Comparison of ENCODE assay signal across 11 cellular contexts in the genomic region with DNA sequence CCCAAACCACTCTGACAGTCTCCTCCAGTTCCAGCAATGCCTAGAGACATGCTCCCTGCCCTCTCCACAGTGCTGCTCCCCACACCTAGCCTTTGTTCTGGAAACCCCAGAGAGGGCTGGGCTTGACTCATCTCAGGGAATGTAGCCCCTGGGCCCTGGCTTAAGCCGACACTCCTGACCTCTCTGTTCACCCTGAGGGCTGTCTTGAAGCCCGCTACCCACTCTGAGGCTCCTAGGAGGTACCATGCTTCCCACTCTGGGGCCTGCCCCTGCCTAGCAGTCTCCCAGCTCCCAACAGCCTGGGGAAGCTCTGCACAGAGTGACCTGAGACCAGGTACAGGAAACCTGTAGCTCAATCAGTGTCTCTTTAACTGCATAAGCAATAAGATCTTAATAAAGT. TPM values are rescaled to one million over a fixed set of nuclear protein-coding genes. Genes with fewer than 3 reads are reported as not detected.
DNase-seq lines count a peak whose midpoint lies in the region; ATAC-seq and TF ChIP-seq lines count a peak whose summit lies in the region.
"Had no signal": no experiment of that assay in that cellular context is flagged by ENCODE, and none has a peak within 500 bp of the region (broad histone marks: within the 10 kb centered on the region; RNA-seq: fewer than 3 reads in every experiment).

No MANE protein-coding gene starts in this region.

- H3K27ac Mint-ChIP-seq in CD4-positive, alpha-beta memory T cell, result peak overlapping the region; percentile 97 to 99 (median 98)

- CTCF ChIA-PET in CD4-positive, alpha-beta memory T cell (lab: Charles Lee; ENCODE audit: partially characterized antibody), result interaction anchor here (0.7 to 1.2 kb wide), 3 partner anchors 11 to 70 kb away, joined by 3 to 4 read pairs (median 3); partner anchors contain the start of gene SRA1
- CTCF ChIA-PET in Panc1 (lab: Charles Lee), result no interaction called here

- peaks cover 15% of the 10 kb centered on the region for H3K36me3 ChIP-seq in CD4-positive, alpha-beta memory T cell (ENCODE audit: insufficient read depth, low read length)
- peaks cover 9% of the 10 kb centered on the region for H3K36me3 ChIP-seq in Panc1 (ENCODE audit: control insufficient read depth, insufficient read depth, low read length)
- peaks cover 16 to 20% of the 10 kb centered on the region in 2 donors for H3K36me3 ChIP-seq in esophagus (ENCODE audit: control insufficient read depth in 2 of 2, insufficient read depth in 2 of 2, low read length in 1 of 2)
- H3K36me3 ChIP-seq in gastrocnemius medialis, result peaks cover 0 to 13% of the 10 kb centered on the region in 2 donors
- H3K36me3 ChIP-seq: ovary had no signal

- peaks cover 27 to 64% (median 49%) of the 10 kb centered on the region in 4 donors for H3K4me1 Mint-ChIP-seq in CD4-positive, alpha-beta memory T cell

- in situ Hi-C loops in Panc1 (cut with HindIII; ENCODE audit: low pct_unique_long_range_greater_than_20kb, low sequenced_read_pairs), result no loop called here
- in situ Hi-C loops in gastrocnemius medialis (cut with MboI; ENCODE audit: low sequenced_read_pairs in 4 of 4), result loop anchor here in 2 of 4 donors (5.0 to 25.0 kb wide), 2 partner anchors 74 to 331 kb away; no protein-coding TSS in a partner anchor

- no peaks in the 10 kb centered on the region for H3K9me3 Mint-ChIP-seq in CD4-positive, alpha-beta memory T cell

- H3K36me3 Mint-ChIP-seq in CD4-positive, alpha-beta memory T cell, result peaks cover 25 to 52% of the 10 kb centered on the region in 2 donors

- POLR2A ChIA-PET in CD4-positive, alpha-beta memory T cell (lab: Charles Lee; ENCODE audit: partially characterized antibody), result interaction anchor here (1.1 to 1.9 kb wide), 6 partner anchors 11 to 166 kb away, joined by 3 to 7 read pairs (median 5); partner anchors contain the start of genes EIF4EBP3, IK and SRA1
- POLR2A ChIA-PET in Panc1 (lab: Charles Lee), result no interaction called here

- intact Hi-C loops in CD4-positive, alpha-beta memory T cell (cut with micrococcal nuclease), result loop anchor here (10.0 kb wide), 1 partner anchor 1066 kb away; the partner anchor contains the start of genes HDAC3 and RELL2
- intact Hi-C loops in Panc1 (cut with micrococcal nuclease; ENCODE audit: unreplicated experiment), result no loop called here
- intact Hi-C loops in gastrocnemius medialis (cut with DNase I; ENCODE audit: low total_unique reads), result no loop called here

- no peak for DNase-seq in CD4-positive, alpha-beta memory T cell
- DNase-seq in Panc1 (ENCODE audit: low read depth, low spot score) (no peak), gastrocnemius medialis (no peak), NCI-H1436 treated with DMSO at 0.1 percent for 48 hours (lab: John Stamatoyannopoulos, UW) (no peak), superior temporal gyrus (ENCODE audit: extremely low spot score) (no peak), GF-D8 (lab: John Stamatoyannopoulos, UW) (no peak)
- DNase-seq in stimulated activated naive CD4-positive, alpha-beta T cell (lab: John Stamatoyannopoulos, UW), result no peak
- DNase-seq: DMS79, NCI-H524, ovary had no signal

- BruUV-seq in Panc1 (replicated peaks; lab: Mats Ljungman, UMichigan), result TSS peak; percentile 40

- TF ChIP-seq POLR2A in gastrocnemius medialis (IDR thresholded peaks at IDR 0.05), result no peak

- peak overlapping the region; percentile 77 for H3K27ac ChIP-seq in CD4-positive, alpha-beta memory T cell (ENCODE audit: low read depth, low read length)
- H3K27ac ChIP-seq in Panc1 (ENCODE audit: low read length) (no peak overlapping the region), esophagus (ENCODE audit: low read depth in 2 of 2, low read length in 1 of 2) (peak overlapping the region; percentile 41 to 54), gastrocnemius medialis (peak overlapping the region; percentile 97 to 99 (median 98))
- H3K27ac ChIP-seq: ovary had no signal

- TF ChIP-seq CTCF in Panc1 (IDR thresholded peaks at IDR 0.05), result no peak
- no peak for TF ChIP-seq CTCF in gastrocnemius medialis (IDR thresholded peaks at IDR 0.05 in 4 of 5, conservative IDR thresholded peaks at IDR 0.05 in 1 of 5)

- H3K4me3 ChIP-seq in CD4-positive, alpha-beta memory T cell (ENCODE audit: low read length in 2 of 2), result peak overlapping the region in 1 of 2 donors; percentile 23
- no peak overlapping the region for H3K4me3 ChIP-seq in Panc1 (ENCODE audit: low read depth in 2 of 2, low read length in 2 of 2)
- no peak overlapping the region for H3K4me3 ChIP-seq in esophagus (ENCODE audit: low read depth in 1 of 2, low read length in 2 of 2)
- H3K4me3 ChIP-seq in gastrocnemius medialis, result peak overlapping the region in 3 of 4 donors; percentile 0 to 35 (median 15)
- H3K4me3 ChIP-seq: ovary had no signal

- no peaks in the 10 kb centered on the region for H3K9me3 ChIP-seq in CD4-positive, alpha-beta memory T cell (ENCODE audit: control insufficient read depth in 1 of 2, low read length in 2 of 2)
- H3K9me3 ChIP-seq in Panc1 (ENCODE audit: control insufficient read depth, insufficient read depth, low read depth, low read length) (no peaks in the 10 kb centered on the region), esophagus (ENCODE audit: control insufficient read depth in 2 of 2, insufficient read depth in 1 of 2, low read depth in 1 of 2, low read length in 1 of 2) (no peaks in the 10 kb centered on the region), gastrocnemius medialis (no peaks in the 10 kb centered on the region)
- H3K9me3 ChIP-seq: ovary had no signal

- peak overlapping the region in 7 of 8 donors; percentile 76 to 91 (median 81) for H3K4me3 Mint-ChIP-seq in CD4-positive, alpha-beta memory T cell

- H3K4me1 ChIP-seq in CD4-positive, alpha-beta memory T cell (ENCODE audit: insufficient read depth, low read length), result peaks cover 42% of the 10 kb centered on the region
- peaks cover 16% of the 10 kb centered on the region for H3K4me1 ChIP-seq in Panc1 (ENCODE audit: control insufficient read depth, insufficient read depth, low read length)
- H3K4me1 ChIP-seq in esophagus (ENCODE audit: control insufficient read depth in 2 of 2, insufficient read depth in 2 of 2, low read length in 1 of 2), result peaks cover 4 to 14% of the 10 kb centered on the region in 2 donors
- H3K4me1 ChIP-seq in gastrocnemius medialis, result peaks cover 67 to 73% of the 10 kb centered on the region in 2 donors

- no peaks in the 10 kb centered on the region for H3K27me3 Mint-ChIP-seq in CD4-positive, alpha-beta memory T cell

- WGBS in esophagus, 2 donors, result 86 to 93% methylated on average over 2 of the region's 2 CpGs

- H3K27me3 ChIP-seq in CD4-positive, alpha-beta memory T cell (ENCODE audit: insufficient read depth, low read length), result no peaks in the 10 kb centered on the region
- H3K27me3 ChIP-seq in Panc1 (ENCODE audit: control insufficient read depth, insufficient read depth, low read length) (no peaks in the 10 kb centered on the region), esophagus (ENCODE audit: control insufficient read depth in 1 of 2, insufficient read depth in 2 of 2, low read length in 2 of 2) (no peaks in the 10 kb centered on the region), gastrocnemius medialis (no peaks in the 10 kb centered on the region)
- H3K27me3 ChIP-seq: ovary had no signal

- ATAC-seq in Panc1 (no peak), gastrocnemius medialis (no peak)

RNA-seq across cellular contexts. Expression of gene SLC35A4, which starts 4.0 kb away (rescaled TPM):
- total RNA-seq in CD4-positive, alpha-beta memory T cell, result 10 to 100 TPM; 49.0 to 59.4 TPM
- 100 to 1,000 TPM; 105 to 115 TPM for polyA plus RNA-seq in CD4-positive, alpha-beta memory T cell
- total RNA-seq in Panc1 (2021; ENCODE audit: unreplicated experiment) (96.7 TPM), gastrocnemius medialis (100 to 1,000 TPM in 2 of 4 donors, 10 to 100 TPM in 2; 71.7 to 152 (median 114) TPM)
- polyA plus RNA-seq in Panc1 (2012; ENCODE audit: insufficient read length), result 96.7 TPM
- 10 to 100 TPM; 26.2 to 42.3 TPM for polyA plus RNA-seq in esophagus

RNA-seq across cellular contexts. Expression of gene APBB3, which starts 4.3 kb away (rescaled TPM):
- total RNA-seq in CD4-positive, alpha-beta memory T cell, result 10 to 100 TPM; 72.9 to 75.4 TPM
- 1 to 10 TPM; 2.1 to 4.9 TPM for polyA plus RNA-seq in CD4-positive, alpha-beta memory T cell
- total RNA-seq in Panc1 (2021; ENCODE audit: unreplicated experiment) (28.6 TPM), gastrocnemius medialis (10 to 100 TPM in 2 of 4 donors, 1 to 10 TPM in 2; 4.1 to 12.5 (median 9.0) TPM)
- polyA plus RNA-seq in Panc1 (2012; ENCODE audit: insufficient read length), result 23.2 TPM
- polyA plus RNA-seq in esophagus, result 10 to 100 TPM; 10.9 to 20.7 TPM

RNA-seq across cellular contexts. Expression of gene SRA1, which starts 11.4 kb away (rescaled TPM):
- total RNA-seq in CD4-positive, alpha-beta memory T cell, result 10 to 100 TPM; 24.5 to 26.6 TPM
- 10 to 100 TPM; 35.5 to 46.8 TPM for polyA plus RNA-seq in CD4-positive, alpha-beta memory T cell
- total RNA-seq in Panc1 (2021; ENCODE audit: unreplicated experiment), result 52.0 TPM
- polyA plus RNA-seq in Panc1 (2012; ENCODE audit: insufficient read length), result 74.7 TPM
- 10 to 100 TPM; 23.1 to 23.7 TPM for polyA plus RNA-seq in esophagus
- 10 to 100 TPM; 34.1 to 67.3 (median 40.6) TPM for total RNA-seq in gastrocnemius medialis

RNA-seq across cellular contexts. Expression of gene EIF4EBP3, which starts 21.2 kb away (rescaled TPM):
- total RNA-seq in CD4-positive, alpha-beta memory T cell, result 10 to 100 TPM; 15.3 to 18.8 TPM
- 10 to 100 TPM; 31.9 to 44.3 TPM for polyA plus RNA-seq in CD4-positive, alpha-beta memory T cell
- total RNA-seq in Panc1 (2021; ENCODE audit: unreplicated experiment) (8.6 TPM), gastrocnemius medialis (100 to 1,000 TPM in 1 of 4 donors, 10 to 100 TPM in 3; 38.6 to 118 (median 51.8) TPM)
- 11.1 TPM for polyA plus RNA-seq in Panc1 (2012; ENCODE audit: insufficient read length)
- 10 to 100 TPM; 27.6 to 38.2 TPM for polyA plus RNA-seq in esophagus

Comparison
In these comparisons a context has a peak if more than half of its experiments do, and no peak if none do; other contexts are left out.
1. H3K4me3 ChIP-seq: peak in gastrocnemius medialis (3 of 4); none in Panc1 (0 of 2) and esophagus (0 of 2).